ENCODE assay signal across 8 cellular contexts in genomic region chr2:189794308-189794707, GRCh38.
"Had no signal": no experiment of that assay in that cellular context is flagged by ENCODE, and none has a peak within 500 bp of the region (broad histone marks: within the 10 kb centered on the region; RNA-seq: fewer than 3 reads in every experiment).

No MANE protein-coding gene starts in this region.

- H2AFZ ChIP-seq: GM23338 had no signal

- DNase-seq: H9, HCEC 1CT, Kasumi-1, KG1 had no signal

- FAIRE-seq: H1, H54 had no signal

- ATAC-seq: GM23338 had no signal

- H3K27ac ChIP-seq: HL-60 had no signal

- H3K4me3 ChIP-seq: GM23338 had no signal

- H3K4me2 ChIP-seq: GM23338 had no signal
